ENCODE assay signal across 9 cellular contexts in the genomic region with DNA sequence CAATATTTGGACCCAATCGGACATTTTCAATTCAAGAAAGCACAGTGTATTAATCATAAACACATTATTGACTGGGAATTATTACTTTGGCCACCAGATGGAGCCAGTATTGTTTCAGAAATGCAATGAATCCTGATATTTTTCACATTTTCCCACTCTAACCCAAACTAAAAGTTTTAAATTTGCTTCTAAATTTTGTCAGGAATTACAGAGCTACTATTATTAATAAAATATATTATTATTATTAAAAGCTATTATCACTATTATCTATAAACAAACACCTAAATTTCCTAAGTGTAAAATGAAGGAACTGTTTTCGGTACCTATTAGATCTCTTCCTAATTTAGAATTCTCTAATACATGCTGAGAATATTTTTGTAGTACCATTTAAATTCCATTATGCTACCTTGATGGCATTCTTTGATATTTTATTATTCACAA.
DNase-seq lines count a peak whose midpoint lies in the region; ATAC-seq and TF ChIP-seq lines count a peak whose summit lies in the region.
"Had no signal": no experiment of that assay in that cellular context is flagged by ENCODE, and none has a peak within 500 bp of the region (broad histone marks: within the 10 kb centered on the region; RNA-seq: fewer than 3 reads in every experiment).

No MANE protein-coding gene starts in this region.

- no peaks in the 10 kb centered on the region for H3F3A ChIP-seq in OCI-LY1 (ENCODE audit: insufficient read depth, low read length)

- DNase-seq in NCI-H2227 (lab: John Stamatoyannopoulos, UW; ENCODE audit: unreplicated experiment): peak; percentile 36
- no peak for DNase-seq in NCI-H2227 treated with DMSO at 0.1 percent for 48 hours (lab: John Stamatoyannopoulos, UW)
- no peak for DNase-seq in esophagus squamous epithelium (lab: John Stamatoyannopoulos, UW)
- DNase-seq in stromal cell of bone marrow (ENCODE audit: low read depth): peak; percentile 25
- DNase-seq in stimulated activated CD4-positive, alpha-beta T cell treated with anti-CD3 and anti-CD28 coated beads, Interleukin-15, amount 100 ng/mL, for 24 hours: no peak
- no peak for DNase-seq in activated T-cell treated with anti-CD3 and anti-CD28 coated beads, Interleukin-2, amount 50 U/mL, for 72 hours

- H3K36me3 ChIP-seq in OCI-LY1 (ENCODE audit: insufficient read depth, low read length) (no peaks in the 10 kb centered on the region), esophagus squamous epithelium (no peaks in the 10 kb centered on the region)

- no peaks in the 10 kb centered on the region for H3K4me1 Mint-ChIP-seq in activated T-cell treated with anti-CD3 and anti-CD28 coated beads, Interleukin-2, amount 50 U/mL, for 72 hours (ENCODE audit: low read depth)

- intact Hi-C loops in esophagus squamous epithelium (cut with DNase I): loop anchor here (10.0 kb wide), 1 partner anchor 551 kb away; no protein-coding TSS in a partner anchor

- TF ChIP-seq POLR2A in esophagus squamous epithelium (IDR thresholded peaks at IDR 0.05): no peak

- no peak for ATAC-seq in GM18511 (IDR thresholded peaks at IDR 0.05; ENCODE audit: unreplicated experiment)
- no peak for ATAC-seq in activated T-cell treated with anti-CD3 and anti-CD28 coated beads, Interleukin-2, amount 50 U/mL, for 72 hours (replicated peaks in 1 of 2)

- H3K9me3 ChIP-seq in OCI-LY1 (ENCODE audit: low read length) (no peaks in the 10 kb centered on the region), esophagus squamous epithelium (no peaks in the 10 kb centered on the region)

- no peak overlapping the region for H2AFZ ChIP-seq in OCI-LY1 (ENCODE audit: low read length)

- H3K9ac ChIP-seq in OCI-LY1 (ENCODE audit: low read length): no peak overlapping the region

- no peaks in the 10 kb centered on the region for H3K79me2 ChIP-seq in OCI-LY1 (ENCODE audit: insufficient read depth, low read length)

- H3K4me1 ChIP-seq in OCI-LY1 (ENCODE audit: insufficient read depth, low read length, severe bottlenecking) (no peaks in the 10 kb centered on the region), esophagus squamous epithelium (no peaks in the 10 kb centered on the region)

- H3K4me3 ChIP-seq in OCI-LY1 (ENCODE audit: low read depth, low read length, poor library complexity, severe bottlenecking) (no peak overlapping the region), esophagus squamous epithelium (no peak overlapping the region)

- no peak overlapping the region for H3K4me3 Mint-ChIP-seq in activated T-cell treated with anti-CD3 and anti-CD28 coated beads, Interleukin-2, amount 50 U/mL, for 72 hours
- H3K4me3 Mint-ChIP-seq: T-helper 1 cell treated with Interleukin-12 subunit alpha and Interleukin-12 subunit beta and Interleukin-4 antibody, amounts not matched to agents 30 μg/mL and 1 μg/mL, for 36 hours had no signal

- no peaks in the 10 kb centered on the region for H3K9me2 ChIP-seq in OCI-LY1 (ENCODE audit: low read depth, low read length)

- H3K4me2 ChIP-seq in OCI-LY1 (ENCODE audit: low read length): no peak overlapping the region

- TF ChIP-seq CTCF in OCI-LY1 (IDR thresholded peaks at IDR 0.05; ENCODE audit: low read length) (peak; percentile 54), esophagus squamous epithelium (IDR thresholded peaks at IDR 0.05) (peak in 5 of 6 experiments; percentile 26 to 62 (median 40))

- H3K9me3 Mint-ChIP-seq in activated T-cell treated with anti-CD3 and anti-CD28 coated beads, Interleukin-2, amount 50 U/mL, for 72 hours: no peaks in the 10 kb centered on the region
- H3K9me3 Mint-ChIP-seq: T-helper 1 cell treated with Interleukin-12 subunit alpha and Interleukin-12 subunit beta and Interleukin-4 antibody, amounts not matched to agents 30 μg/mL and 1 μg/mL, for 36 hours had no signal

- H3K27ac Mint-ChIP-seq in activated T-cell treated with anti-CD3 and anti-CD28 coated beads, Interleukin-2, amount 50 U/mL, for 72 hours: no peak overlapping the region
- H3K27ac Mint-ChIP-seq: T-helper 1 cell treated with Interleukin-12 subunit alpha and Interleukin-12 subunit beta and Interleukin-4 antibody, amounts not matched to agents 30 μg/mL and 1 μg/mL, for 36 hours had no signal

- no peaks in the 10 kb centered on the region for H3K27me3 Mint-ChIP-seq in activated T-cell treated with anti-CD3 and anti-CD28 coated beads, Interleukin-2, amount 50 U/mL, for 72 hours (ENCODE audit: low read depth)

- H3K27ac ChIP-seq in OCI-LY1 (ENCODE audit: low read depth, low read length, poor library complexity, severe bottlenecking) (no peak overlapping the region), esophagus squamous epithelium (no peak overlapping the region)

- H3K27me3 ChIP-seq in OCI-LY1 (ENCODE audit: insufficient read depth, low read length) (no peaks in the 10 kb centered on the region), esophagus squamous epithelium (no peaks in the 10 kb centered on the region)

- H3K36me3 Mint-ChIP-seq in activated T-cell treated with anti-CD3 and anti-CD28 coated beads, Interleukin-2, amount 50 U/mL, for 72 hours (ENCODE audit: insufficient read depth in 2 of 2): no peaks in the 10 kb centered on the region

- 50 to 53% methylated on average over 2 of the region's 2 CpGs for WGBS in esophagus squamous epithelium, 2 donors

- no peaks in the 10 kb centered on the region for H4K20me1 ChIP-seq in OCI-LY1 (ENCODE audit: insufficient read depth, low read length)

Comparison
In these comparisons a context has a peak if more than half of its experiments do, and no peak if none do; other contexts are left out.
1. DNase-seq: peak in NCI-H2227 (single experiment) and stromal cell of bone marrow (single experiment); none in NCI-H2227 treated with DMSO at 0.1 percent for 48 hours (single experiment), esophagus squamous epithelium (single experiment), stimulated activated CD4-positive, alpha-beta T cell treated with anti-CD3 and anti-CD28 coated beads, Interleukin-15, amount 100 ng/mL, for 24 hours (single experiment) and activated T-cell treated with anti-CD3 and anti-CD28 coated beads, Interleukin-2, amount 50 U/mL, for 72 hours (0 of 2).